ENCODE assay signal across 32 cellular contexts in genomic region chr7:31113660-31114059, GRCh38.
"Had no signal": no experiment of that assay in that cellular context is flagged by ENCODE, and none has a peak within 500 bp of the region (broad histone marks: within the 10 kb centered on the region; RNA-seq: fewer than 3 reads in every experiment).

No MANE protein-coding gene starts in this region.

- DNase-seq: Karpas-422, Kasumi-1, KBM-7, KG1, MG63, MM.1S, MV-4-11, NCI-H1048, NCI-H1092, NCI-H1092 treated with DMSO at 0.1 percent for 48 hours, NCI-H1105, NCI-H1105 treated with DMSO at 0.1 percent for 48 hours, NCI-H1417, NCI-H1417 treated with DMSO at 0.1 percent for 48 hours, NCI-H1436, NCI-H1436 treated with DMSO at 0.1 percent for 48 hours, NCI-H146, NCI-H187, NCI-H187 treated with DMSO at 0.1 percent for 48 hours, NCI-H1930, NCI-H2029, NCI-H2029 treated with DMSO at 0.1 percent for 48 hours, NCI-H2081, NCI-H2081 treated with DMSO at 0.1 percent for 48 hours, NCI-H2107, NCI-H2171, NCI-H2171 treated with DMSO at 0.1 percent for 48 hours, NCI-H2227 treated with DMSO at 0.1 percent for 48 hours, NCI-H226, NCI-H345, NCI-H446 treated with DMSO at 0.1 percent for 48 hours had no signal

- H3K4me3 ChIP-seq: MG63 had no signal

- H3K27ac ChIP-seq: KMS-11 had no signal

- H3K9me3 ChIP-seq: MG63 had no signal

- H3K36me3 ChIP-seq: MG63 had no signal
